18 cellular contexts compared by ENCODE assay signal in genomic region chr18:76897257-76897656, GRCh38.
"Had no signal": no experiment of that assay in that cellular context is flagged by ENCODE, and none has a peak within 500 bp of the region (broad histone marks: within the 10 kb centered on the region; RNA-seq: fewer than 3 reads in every experiment).

No MANE protein-coding gene starts in this region.

- H3K9me3 ChIP-seq: esophagus muscularis mucosa, gastrocnemius medialis, heart right ventricle, prostate gland, right lobe of liver, stomach, vagina had no signal

- ATAC-seq: gastrocnemius medialis; left lobe of liver; stimulated activated memory B cell treated with anti-CD40 and anti-IgM and Interleukin-4, amounts not matched to agents 10 μg/mL and 1 μg/mL and 100 μg/mL, for 72 hours had no signal

- H3K4me1 ChIP-seq: esophagus muscularis mucosa, gastrocnemius medialis, heart right ventricle, parathyroid adenoma, prostate gland, right lobe of liver, stomach, vagina had no signal

- DNase-seq: effector memory CD4-positive, alpha-beta T cell; gastrocnemius medialis; heart right ventricle; hypothalamus; kidney glomerular epithelial cell; mammary epithelial cell; right lobe of liver; stimulated activated CD4-positive, alpha-beta T cell treated with anti-CD3 and anti-CD28 coated beads, Interleukin-4, amount 100 ng/mL, for 24 hours; stomach; substantia nigra had no signal

- H3K4me1 Mint-ChIP-seq: nephron; stimulated activated memory B cell treated with anti-CD40 and anti-IgM and Interleukin-4, amounts not matched to agents 10 μg/mL and 1 μg/mL and 100 μg/mL, for 72 hours had no signal

- H3K27me3 ChIP-seq: esophagus muscularis mucosa, gastrocnemius medialis, heart right ventricle, right lobe of liver, stomach, vagina had no signal

- H3K27me3 Mint-ChIP-seq: stimulated activated memory B cell treated with anti-CD40 and anti-IgM and Interleukin-4, amounts not matched to agents 10 μg/mL and 1 μg/mL and 100 μg/mL, for 72 hours; type B pancreatic cell had no signal

- H3K9me3 Mint-ChIP-seq: stimulated activated memory B cell treated with anti-CD40 and anti-IgM and Interleukin-4, amounts not matched to agents 10 μg/mL and 1 μg/mL and 100 μg/mL, for 72 hours; type B pancreatic cell had no signal

- H3K4me3 ChIP-seq: esophagus muscularis mucosa, gastrocnemius medialis, heart right ventricle, prostate gland, right lobe of liver, stomach, vagina had no signal

- H3K4me3 Mint-ChIP-seq: nephron; stimulated activated memory B cell treated with anti-CD40 and anti-IgM and Interleukin-4, amounts not matched to agents 10 μg/mL and 1 μg/mL and 100 μg/mL, for 72 hours; type B pancreatic cell had no signal

- H3K27ac ChIP-seq: esophagus muscularis mucosa, gastrocnemius medialis, heart right ventricle, parathyroid adenoma, prostate gland, right lobe of liver, stomach, vagina had no signal

- H3K27ac Mint-ChIP-seq: nephron; stimulated activated memory B cell treated with anti-CD40 and anti-IgM and Interleukin-4, amounts not matched to agents 10 μg/mL and 1 μg/mL and 100 μg/mL, for 72 hours; type B pancreatic cell had no signal
